ENCODE assay signal across 8 cellular contexts in the genomic region with DNA sequence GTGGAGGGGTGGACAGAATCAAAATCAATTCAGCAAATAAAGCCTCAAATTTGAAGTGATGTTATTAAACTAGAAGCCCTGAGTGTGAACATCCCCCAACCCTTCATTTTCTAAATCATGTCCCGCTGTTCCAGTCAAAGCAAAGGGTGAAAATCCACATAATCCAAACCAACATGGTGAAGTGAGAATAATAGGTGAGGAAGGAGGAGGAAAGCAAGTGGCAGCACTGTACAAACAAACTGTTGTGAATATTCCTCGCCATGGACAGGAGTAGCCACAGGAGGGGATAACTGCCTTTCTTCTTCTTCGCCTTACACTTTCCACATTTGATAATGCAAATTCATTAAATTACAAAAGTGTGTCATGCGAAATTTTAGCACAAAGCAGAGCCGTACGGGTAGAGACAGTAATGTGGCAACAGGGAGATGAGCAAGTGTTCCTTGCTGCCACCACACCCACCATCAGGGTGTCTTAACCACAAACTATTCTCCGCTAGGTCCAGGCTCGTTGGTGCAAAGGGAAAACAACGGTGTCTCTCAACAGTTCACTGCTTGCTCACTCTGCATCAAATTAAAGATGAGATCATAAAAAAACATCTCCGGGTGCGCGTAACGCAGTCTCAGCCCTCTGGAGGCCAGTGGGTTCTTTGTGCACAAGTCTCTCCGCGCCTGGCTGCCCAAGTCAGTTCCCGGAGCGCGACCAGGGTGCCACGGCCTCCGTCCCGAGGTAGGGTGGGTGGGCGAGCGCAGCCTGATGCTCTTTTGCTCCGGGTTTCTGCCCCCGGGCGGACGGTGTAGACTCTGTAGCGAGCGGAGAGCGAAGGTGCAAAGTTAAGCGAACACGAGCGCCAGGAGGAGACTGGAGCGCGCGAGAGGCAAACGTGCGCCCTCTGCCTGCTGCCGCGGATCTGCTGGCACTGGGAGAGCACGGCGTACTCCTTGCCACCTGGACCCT. TPM values are rescaled to one million over a fixed set of nuclear protein-coding genes. Genes with fewer than 3 reads are reported as not detected.
A peak's percentile ranks its signal among the peaks of the same experiment; 100 is the strongest.
DNase-seq lines count a peak whose midpoint lies in the region; ATAC-seq and TF ChIP-seq lines count a peak whose summit lies in the region.

No MANE protein-coding gene starts in this region.

- intact Hi-C loops in esophagus muscularis mucosa (cut with DNase I) = no loop called here

- in situ Hi-C loops in KBM-7 (cut with MboI; ENCODE audit: low pct_unique_long_range_greater_than_20kb, low sequenced_read_pairs) = no loop called here

- TF ChIP-seq EP300 in esophagus muscularis mucosa (IDR thresholded peaks at IDR 0.05) = no peak

- H3K9me3 ChIP-seq in esophagus muscularis mucosa = no peaks in the 10 kb centered on the region
- H3K9me3 ChIP-seq in thymus (ENCODE audit: control insufficient read depth) = no peaks in the 10 kb centered on the region

- H3K36me3 ChIP-seq in esophagus muscularis mucosa (no peaks in the 10 kb centered on the region), thymus (ENCODE audit: control insufficient read depth, insufficient read depth) (no peaks in the 10 kb centered on the region)

- no peak for TF ChIP-seq POLR2A in esophagus muscularis mucosa (IDR thresholded peaks at IDR 0.05; ENCODE audit: low read depth)

- peak; percentile 88 for ATAC-seq in GM21717 (IDR thresholded peaks at IDR 0.05; ENCODE audit: unreplicated experiment)

- H3K4me3 ChIP-seq in esophagus muscularis mucosa (peak overlapping the region; percentile 48 to 66 (median 60)), thymus (ENCODE audit: low read length) (peak overlapping the region; percentile 18)

- H3K4me1 ChIP-seq in esophagus muscularis mucosa (peaks cover 4 to 39% (median 17%) of the 10 kb centered on the region in 4 donors), thymus (ENCODE audit: control insufficient read depth, insufficient read depth, low read length) (no peaks in the 10 kb centered on the region)

- 13% methylated on average over 19 of the region's 42 CpGs for WGBS in esophagus muscularis mucosa
- 6% methylated on average over 42 of the region's 42 CpGs for WGBS in thymus

- DNase-seq in GM04504 (ENCODE audit: low read depth) = peak; percentile 29
- peak; percentile 52 for DNase-seq in KBM-7
- DNase-seq in activated CD4-positive, alpha-beta T cell treated with anti-CD3 and anti-CD28 coated beads for 48 hours = peak; percentile 58
- DNase-seq in esophagus muscularis mucosa (ENCODE audit: extremely low spot score) = no peak
- peak; percentile 54 for DNase-seq in middle frontal gyrus (ENCODE audit: extremely low spot score, low spot score)
- DNase-seq in NCI-H128 (lab: John Stamatoyannopoulos, UW; ENCODE audit: unreplicated experiment) = no peak

- H3K27me3 ChIP-seq in esophagus muscularis mucosa = peaks cover 0 to 7% (median 0%) of the 10 kb centered on the region in 4 donors
- no peaks in the 10 kb centered on the region for H3K27me3 ChIP-seq in thymus (ENCODE audit: control insufficient read depth, insufficient read depth)

- H3K27ac ChIP-seq in esophagus muscularis mucosa (replicated peaks in 1 of 4) (peak overlapping the region; percentile 65 to 75 (median 68)), thymus (ENCODE audit: low read depth) (no peak overlapping the region)

- peak; percentile 55 to 78 (median 59) for TF ChIP-seq CTCF in esophagus muscularis mucosa (IDR thresholded peaks at IDR 0.05)

RNA-seq across cellular contexts. Expression of a gene that starts 6.7 kb away (rescaled TPM):
- 10 to 100 TPM; 13.1 to 25.8 (median 21.2) TPM for total RNA-seq in esophagus muscularis mucosa
- polyA plus RNA-seq in thymus = 0.73 TPM

Comparison
In these comparisons a context has a peak if more than half of its experiments do, and no peak if none do; other contexts are left out.
1. DNase-seq: peak in GM04504 (single experiment), KBM-7 (single experiment), activated CD4-positive, alpha-beta T cell treated with anti-CD3 and anti-CD28 coated beads for 48 hours (single experiment) and middle frontal gyrus (single experiment); none in esophagus muscularis mucosa (single experiment) and NCI-H128 (single experiment).